ENCODE assay signal across 25 cellular contexts in the genomic region with DNA sequence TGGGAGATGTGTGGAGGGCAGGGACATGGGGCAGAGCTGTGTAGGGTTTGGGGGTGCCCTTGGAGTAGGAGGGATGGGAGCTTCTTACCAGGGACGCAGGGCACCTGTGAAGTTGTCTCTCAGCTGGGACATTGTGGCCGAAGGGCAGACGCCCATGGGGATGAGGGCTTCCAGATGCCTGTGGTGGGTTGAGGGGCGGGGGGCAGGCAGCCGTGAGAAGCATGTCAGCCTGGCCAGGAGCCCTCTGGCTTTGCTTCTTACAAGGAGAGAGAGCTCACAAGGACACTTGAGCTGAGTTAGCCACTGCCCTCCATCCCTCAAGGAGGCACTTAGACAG. TPM values are rescaled to one million over a fixed set of nuclear protein-coding genes. Genes with fewer than 3 reads are reported as not detected.
"Had no signal": no experiment of that assay in that cellular context is flagged by ENCODE, and none has a peak within 500 bp of the region (broad histone marks: within the 10 kb centered on the region; RNA-seq: fewer than 3 reads in every experiment).

No MANE protein-coding gene starts in this region.

- H3K4me3 ChIP-seq: ascending aorta, body of pancreas had no signal

- DNase-seq: activated CD4-positive, alpha-beta T cell treated with anti-CD3 and anti-CD28 coated beads for 1 hour; activated CD4-positive, alpha-beta T cell treated with anti-CD3 and anti-CD28 coated beads, Interleukin-2, amount 10 ng/mL, durations not matched to agents 24 days and 14 days; activated CD4-positive, alpha-beta T cell treated with anti-CD3 and anti-CD28 coated beads, Interleukin-2, amount 50 U/mL, for 48 hours; activated CD8-positive, alpha-beta memory T cell treated with anti-CD3 and anti-CD28 coated beads, Interleukin-2, amount 10 ng/mL, durations not matched to agents 7 days and 5 days; activated effector memory CD4-positive, alpha-beta T cell treated with Interleukin-2 at 50 U/mL for 16 hours; activated naive CD4-positive, alpha-beta T cell; activated T-cell treated with anti-CD3 and anti-CD28 coated beads, Interleukin-2, amount 50 U/mL, for 24 hours; body of pancreas; IMR-90; Kasumi-1; KBM-7; NCI-H1105 treated with DMSO at 0.1 percent for 48 hours; NCI-H1436 treated with DMSO at 0.1 percent for 48 hours; NCI-H187; NCI-H2081 treated with DMSO at 0.1 percent for 48 hours; NCI-H2171 treated with DMSO at 0.1 percent for 48 hours; NCI-H226; PC-3; SHP77 treated with DMSO at 0.1 percent for 48 hours had no signal

- H3K9me3 ChIP-seq: ascending aorta, body of pancreas had no signal

- H3K4me1 ChIP-seq: ascending aorta, body of pancreas had no signal

- H3K36me3 ChIP-seq: ascending aorta had no signal

- H3K27me3 ChIP-seq: ascending aorta, body of pancreas had no signal

- ATAC-seq: activated CD8-positive, alpha-beta memory T cell treated with anti-CD3 and anti-CD28 coated beads, Interleukin-2, amount 10 ng/mL, durations not matched to agents 7 days and 5 days; body of pancreas; PC-3; WTC11 had no signal

- H3K27ac ChIP-seq: ascending aorta, body of pancreas had no signal

RNA-seq across cellular contexts. Expression of a gene that starts 8.5 kb away (rescaled TPM):
- total RNA-seq: activated CD4-positive, alpha-beta T cell treated with anti-CD3 and anti-CD28 coated beads, Interleukin-2, amount 10 ng/mL, durations not matched to agents 24 days and 14 days; activated CD8-positive, alpha-beta memory T cell treated with anti-CD3 and anti-CD28 coated beads, Interleukin-2, amount 10 ng/mL, durations not matched to agents 7 days and 5 days; activated T-helper 1 cell treated with anti-CD3 and anti-CD28 coated beads, Interleukin-12 subunit alpha, Interleukin-12 subunit beta, Interleukin-2, Interleukin-4 antibody, amounts not matched to agents 30 ng/mL and 10 ng/mL and 1 ng/mL, durations not matched to agents 14 hours and 24 hours and 36 hours; ascending aorta; body of pancreas; bronchial epithelial cell; IMR-90; NCI-H460; PC-3; SK-MEL-5; WTC11 had no signal
- polyA plus RNA-seq: IMR-90 had no signal
